25 cellular contexts compared by ENCODE assay signal in the genomic region with DNA sequence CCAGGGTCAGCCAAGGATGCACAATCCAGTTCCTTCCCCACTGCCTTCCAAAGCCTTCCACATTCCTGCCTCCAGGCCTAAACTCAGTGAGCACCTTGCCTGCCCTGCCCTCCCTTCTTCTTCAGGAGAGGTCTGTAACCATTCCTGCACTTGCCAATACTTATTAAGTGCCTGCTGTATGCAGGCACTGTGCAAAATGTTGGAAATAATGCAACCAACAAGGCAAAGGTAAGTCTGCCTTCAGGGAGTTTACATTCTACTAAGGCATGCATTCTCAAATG. TPM values are rescaled to one million over a fixed set of nuclear protein-coding genes. Genes with fewer than 3 reads are reported as not detected.
DNase-seq lines count a peak whose midpoint lies in the region; ATAC-seq and TF ChIP-seq lines count a peak whose summit lies in the region.
"Had no signal": no experiment of that assay in that cellular context is flagged by ENCODE, and none has a peak within 500 bp of the region (broad histone marks: within the 10 kb centered on the region; RNA-seq: fewer than 3 reads in every experiment).

No MANE protein-coding gene starts in this region.

- H3K36me3 ChIP-seq in endodermal cell (ENCODE audit: control insufficient read depth, insufficient read depth, low read length) (no peaks in the 10 kb centered on the region), smooth muscle cell (ENCODE audit: low read depth) (no peaks in the 10 kb centered on the region)
- H3K36me3 ChIP-seq: BLaER1, SJCRH30 had no signal

- H3K4me1 Mint-ChIP-seq in endodermal cell, result peaks cover 15% of the 10 kb centered on the region

- no peak overlapping the region for H3K4me2 ChIP-seq in smooth muscle cell
- H3K4me2 ChIP-seq: BLaER1, GM23338 had no signal

- H4K20me1 ChIP-seq in smooth muscle cell (ENCODE audit: low read depth), result no peaks in the 10 kb centered on the region

- peak; percentile 34 for TF ChIP-seq CTCF in AG04450 (IDR thresholded peaks at IDR 0.05; ENCODE audit: low read depth, low read length)
- TF ChIP-seq CTCF in HFF-Myc (IDR thresholded peaks at IDR 0.05; ENCODE audit: low read depth, low read length, missing control alignments), result peak; percentile 16
- peak; percentile 50 for TF ChIP-seq CTCF in endodermal cell (conservative IDR thresholded peaks at IDR 0.05)
- no peak for TF ChIP-seq CTCF in smooth muscle cell (IDR thresholded peaks at IDR 0.05; ENCODE audit: borderline replicate concordance, insufficient read depth, poor library complexity, severe bottlenecking)

- peaks cover 7% of the 10 kb centered on the region for H3K79me2 ChIP-seq in smooth muscle cell (ENCODE audit: low read depth)

- no peak overlapping the region for H3K4me3 Mint-ChIP-seq in endodermal cell
- H3K4me3 Mint-ChIP-seq: CD4-positive, CD25-positive, alpha-beta regulatory T cell; GM23338; IgD-negative memory B cell; T-cell had no signal

- H3K4me1 ChIP-seq in endodermal cell (ENCODE audit: control insufficient read depth, insufficient read depth, low read length) (peaks cover 2% of the 10 kb centered on the region), smooth muscle cell (ENCODE audit: low read depth) (peaks cover 5% of the 10 kb centered on the region)

- no peaks in the 10 kb centered on the region for H3K36me3 Mint-ChIP-seq in endodermal cell (ENCODE audit: low read depth)
- H3K36me3 Mint-ChIP-seq: CD4-positive, CD25-positive, alpha-beta regulatory T cell; IgD-negative memory B cell; T-cell had no signal

- ATAC-seq in HG03139 (IDR thresholded peaks at IDR 0.05; ENCODE audit: unreplicated experiment), result no peak
- ATAC-seq: GM23338, PC-3, SK-N-SH treated with all-trans-retinoic acid at 6 μM for 48 hours, T-cell had no signal

- H3K27ac ChIP-seq in AG04450 (ENCODE audit: low read depth, low read length) (no peak overlapping the region), endodermal cell (ENCODE audit: low read depth, low read length) (no peak overlapping the region), smooth muscle cell (ENCODE audit: low read depth) (no peak overlapping the region)
- H3K27ac ChIP-seq: BLaER1, HL-60, SJCRH30 had no signal

- H3K27ac Mint-ChIP-seq in endodermal cell, result no peak overlapping the region
- H3K27ac Mint-ChIP-seq: GM23338, IgD-negative memory B cell, T-cell had no signal

- H3K9me3 Mint-ChIP-seq in endodermal cell, result no peaks in the 10 kb centered on the region
- H3K9me3 Mint-ChIP-seq: CD4-positive, CD25-positive, alpha-beta regulatory T cell; GM23338; IgD-negative memory B cell; T-cell had no signal

- H3K27me3 ChIP-seq in AG04450 (ENCODE audit: control insufficient read depth, insufficient read depth, low read length), result no peaks in the 10 kb centered on the region
- peaks cover 5% of the 10 kb centered on the region for H3K27me3 ChIP-seq in endodermal cell (ENCODE audit: control insufficient read depth, insufficient read depth, low read length, poor library complexity, severe bottlenecking)
- no peaks in the 10 kb centered on the region for H3K27me3 ChIP-seq in smooth muscle cell (ENCODE audit: low read depth)
- H3K27me3 ChIP-seq: BLaER1, SJCRH30 had no signal

- peaks cover 10% of the 10 kb centered on the region for H3K27me3 Mint-ChIP-seq in endodermal cell (ENCODE audit: insufficient read depth)
- H3K27me3 Mint-ChIP-seq: IgD-negative memory B cell, T-cell had no signal

- POLR2A ChIA-PET in AG04450 (lab: Yijun Ruan, JAX), result no interaction called here

- peaks cover 10% of the 10 kb centered on the region for H3F3A ChIP-seq in smooth muscle cell (ENCODE audit: low read depth)

- CTCF ChIA-PET in AG04450 (lab: Charles Lee), result no interaction called here

- no peak overlapping the region for H3K4me3 ChIP-seq in AG04450 (ENCODE audit: low read depth, low read length)
- no peak overlapping the region for H3K4me3 ChIP-seq in HFF-Myc (replicated peaks; ENCODE audit: low read depth, low read length)
- H3K4me3 ChIP-seq in endodermal cell (ENCODE audit: low read length), result no peak overlapping the region
- H3K4me3 ChIP-seq in smooth muscle cell, result no peak overlapping the region
- H3K4me3 ChIP-seq: BLaER1, GM23338, HAP-1, SJCRH30 had no signal

- H2AFZ ChIP-seq in smooth muscle cell (ENCODE audit: low read depth), result no peak overlapping the region
- H2AFZ ChIP-seq: GM23338 had no signal

- DNase-seq in AG04450 (ENCODE audit: low read depth, low spot score) (no peak), HFF-Myc (ENCODE audit: extremely low read depth, low read depth) (no peak), endodermal cell (no peak), renal cortical epithelial cell (ENCODE audit: low read depth) (peak; percentile 7), NCI-H1694 (lab: John Stamatoyannopoulos, UW) (no peak), smooth muscle cell (lab: John Stamatoyannopoulos, UW; ENCODE audit: unreplicated experiment) (no peak)
- DNase-seq: CD4-positive, CD25-positive, alpha-beta regulatory T cell; MV-4-11; NCI-H1105; NCI-H1436 treated with DMSO at 0.1 percent for 48 hours; NCI-H1930; NCI-H2107; NCI-H446; NCI-H524 treated with DMSO at 0.1 percent for 48 hours; NCI-H774; PC-3; SJCRH30; T-cell had no signal

- H3K9ac ChIP-seq in endodermal cell (ENCODE audit: extremely low read depth, low read length, poor library complexity, severe bottlenecking) (no peak overlapping the region), smooth muscle cell (ENCODE audit: low read depth) (no peak overlapping the region)
- H3K9ac ChIP-seq: BLaER1 had no signal

- H3K9me3 ChIP-seq in AG04450 (ENCODE audit: control insufficient read depth, insufficient read depth, low read length) (no peaks in the 10 kb centered on the region), endodermal cell (ENCODE audit: control insufficient read depth, low read length) (no peaks in the 10 kb centered on the region), smooth muscle cell (replicated peaks; ENCODE audit: low read depth) (no peaks in the 10 kb centered on the region)
- H3K9me3 ChIP-seq: BLaER1, HAP-1, SJCRH30 had no signal

RNA-seq across cellular contexts. Expression of gene TCOF1, which starts 4.2 kb away (rescaled TPM):
- polyA plus RNA-seq in AG04450 (2011; rRNA removed) (6.5 and 9.8 TPM in 2 replicates), smooth muscle cell (25.9 and 27.6 TPM in 2 replicates)
- 12.1 and 12.5 TPM in 2 replicates for polyA minus RNA-seq in AG04450 (2011; rRNA and poly(A)+ RNA removed)
- total RNA-seq in endodermal cell (100 to 1,000 TPM in 1 of 2 donors, 10 to 100 TPM in 1; 88.8 to 107 TPM), renal cortical epithelial cell (11.6 and 22.0 TPM in 2 replicates), smooth muscle cell (12.7 and 16.0 TPM in 2 replicates)
- polyA plus RNA-seq in endodermal cell (2013, experiment 1 of 2), result 50.0 TPM
- polyA plus RNA-seq in endodermal cell (2013, experiment 2 of 2), result 46.1 TPM

RNA-seq across cellular contexts. Expression of gene ARSI, which starts 50.6 kb away (rescaled TPM):
- 11.3 and 15.8 TPM in 2 replicates for polyA plus RNA-seq in AG04450 (2011; rRNA removed)
- 13.7 and 21.4 TPM in 2 replicates for polyA minus RNA-seq in AG04450 (2011; rRNA and poly(A)+ RNA removed)
- 1 to 10 TPM; 2.4 to 2.7 TPM for total RNA-seq in endodermal cell
- polyA plus RNA-seq in endodermal cell (2013, experiment 1 of 2), result 3.2 TPM
- polyA plus RNA-seq in endodermal cell (2013, experiment 2 of 2), result 3.6 TPM
- total RNA-seq in renal cortical epithelial cell, result 7.3 and 11.7 TPM in 2 replicates
- 68.9 and 72.8 TPM in 2 replicates for total RNA-seq in smooth muscle cell
- polyA plus RNA-seq in smooth muscle cell, result 55.9 and 87.6 TPM in 2 replicates
- total RNA-seq: CD4-positive, CD25-positive, alpha-beta regulatory T cell had no signal
- polyA plus RNA-seq: CD4-positive, CD25-positive, alpha-beta regulatory T cell; IgD-negative memory B cell had no signal

RNA-seq across cellular contexts. Expression of gene CD74, which starts 59.4 kb away (rescaled TPM):
- polyA plus RNA-seq in AG04450 (2011; rRNA removed), result 2.9 and 4.9 TPM in 2 replicates
- 0.91 and 1.1 TPM in 2 replicates for polyA minus RNA-seq in AG04450 (2011; rRNA and poly(A)+ RNA removed)
- total RNA-seq in endodermal cell, result 10 to 100 TPM; 12.4 to 20.0 TPM
- polyA plus RNA-seq in endodermal cell (2013, experiment 1 of 2), result 9.7 TPM
- 7.1 TPM for polyA plus RNA-seq in endodermal cell (2013, experiment 2 of 2)
- total RNA-seq in renal cortical epithelial cell, result 25.4 and 42.5 TPM in 2 replicates
- 0.90 and 2.7 TPM in 2 replicates for total RNA-seq in smooth muscle cell
- polyA plus RNA-seq in smooth muscle cell, result 3.9 and 9.3 TPM in 2 replicates
